In the genomic region with DNA sequence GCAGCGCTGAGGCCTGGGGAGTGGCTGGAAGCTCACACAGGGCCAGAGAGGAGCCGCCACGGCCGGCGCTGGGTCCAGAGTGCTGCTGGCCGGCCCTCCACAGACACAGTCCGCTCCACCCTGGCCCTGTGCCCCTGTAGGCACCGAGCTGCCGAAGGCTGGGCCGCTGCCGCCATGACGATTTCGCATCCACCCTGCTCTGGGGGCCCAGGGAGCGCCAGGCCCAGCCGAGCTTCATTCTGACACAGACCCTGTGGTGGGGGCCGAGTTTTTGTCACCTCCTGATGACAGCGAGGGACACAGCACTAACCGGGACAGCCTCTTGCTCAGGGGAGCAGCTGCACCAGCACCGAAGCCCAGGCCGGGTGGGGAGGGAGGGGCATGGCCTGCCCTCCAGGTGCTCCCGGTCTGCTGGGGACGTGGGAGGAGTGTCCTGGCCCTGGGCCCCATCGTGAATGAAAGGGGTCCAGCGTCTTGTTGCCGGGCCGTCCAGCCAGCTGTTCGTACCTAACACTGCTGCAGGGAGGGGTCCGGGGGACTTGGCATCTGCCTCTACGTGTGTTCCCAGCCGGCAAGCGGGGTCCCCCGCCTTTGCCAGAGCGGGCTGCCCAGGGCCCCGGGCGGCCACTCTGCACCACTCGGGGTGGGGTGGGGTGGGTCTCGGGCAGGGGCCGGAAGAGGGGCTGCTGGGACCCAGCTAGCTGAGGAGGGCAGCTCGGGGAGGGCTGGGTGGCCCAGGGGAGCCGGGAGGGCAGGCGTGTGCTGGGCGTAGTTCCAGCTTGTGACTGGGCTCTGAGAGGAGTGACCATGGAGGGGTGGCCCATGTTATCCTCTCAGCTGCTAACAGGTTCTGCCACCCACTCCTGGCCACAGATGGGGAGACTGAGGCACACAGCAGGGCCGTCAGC, we compare ENCODE assay signal across 20 cellular contexts. TPM values are rescaled to one million over a fixed set of nuclear protein-coding genes. Genes with fewer than 3 reads are reported as not detected.
"Had no signal": no experiment of that assay in that cellular context is flagged by ENCODE, and none has a peak within 500 bp of the region (broad histone marks: within the 10 kb centered on the region; RNA-seq: fewer than 3 reads in every experiment).

No MANE protein-coding gene starts in this region.

- H3K4me3 ChIP-seq: adrenal gland, body of pancreas, lung, thoracic aorta had no signal

- DNase-seq: activated CD4-positive, alpha-beta T cell treated with anti-CD3 and anti-CD28 coated beads, Interleukin-2, amount 10 ng/mL, durations not matched to agents 7 days and 5 days; activated CD8-positive, alpha-beta memory T cell treated with anti-CD3 and anti-CD28 coated beads for 24 hours; activated naive CD4-positive, alpha-beta T cell treated with anti-CD3 and anti-CD28 coated beads, Interleukin-2, amount 10 ng/mL, durations not matched to agents 7 days and 5 days; activated T-cell treated with anti-CD3 and anti-CD28 coated beads for 4 hours; adrenal gland; body of pancreas; naive thymus-derived CD4-positive, alpha-beta T cell; stimulated activated CD4-positive, alpha-beta T cell treated with anti-CD3 and anti-CD28 coated beads, Interleukin-2, amount 100 ng/mL, for 24 hours; stimulated activated naive CD4-positive, alpha-beta T cell treated with Interleukin-2 at 50 U/mL for 16 hours had no signal

- H3K36me3 ChIP-seq: adrenal gland, neutrophil, thoracic aorta had no signal

- H3K27ac ChIP-seq: adrenal gland, body of pancreas, neutrophil, thoracic aorta had no signal

- ATAC-seq: activated T-helper 17 cell treated with anti-CD3 and anti-CD28 coated beads, Interleukin-2, amount 50 U/mL, for 72 hours; body of pancreas; naive thymus-derived CD4-positive, alpha-beta T cell; WTC11 had no signal

- H3K4me1 ChIP-seq: adrenal gland had no signal

- H3K27me3 ChIP-seq: body of pancreas had no signal

- H3K9me3 ChIP-seq: adrenal gland, neutrophil, thoracic aorta had no signal

RNA-seq across cellular contexts. Expression of a gene that starts 26.9 kb away (rescaled TPM):
- total RNA-seq: activated CD4-positive, alpha-beta T cell treated with anti-CD3 and anti-CD28 coated beads, Interleukin-2, amount 10 ng/mL, durations not matched to agents 7 days and 5 days; activated T-helper 17 cell treated with anti-CD3 and anti-CD28 coated beads, Interleukin-2, amount 50 U/mL, for 72 hours; epithelial cell of proximal tubule; kidney epithelial cell; mononuclear cell; naive thymus-derived CD4-positive, alpha-beta T cell; posterior vena cava; sciatic nerve had no signal
- polyA plus RNA-seq: lung; naive thymus-derived CD4-positive, alpha-beta T cell had no signal

RNA-seq across cellular contexts. Expression of a gene that starts 50.4 kb away (rescaled TPM):
- total RNA-seq: activated CD4-positive, alpha-beta T cell treated with anti-CD3 and anti-CD28 coated beads, Interleukin-2, amount 10 ng/mL, durations not matched to agents 7 days and 5 days; activated T-helper 17 cell treated with anti-CD3 and anti-CD28 coated beads, Interleukin-2, amount 50 U/mL, for 72 hours; body of pancreas; epithelial cell of proximal tubule; kidney epithelial cell; mononuclear cell; naive thymus-derived CD4-positive, alpha-beta T cell; posterior vena cava; sciatic nerve; ureter had no signal
- polyA plus RNA-seq: naive thymus-derived CD4-positive, alpha-beta T cell had no signal
